1 cellular context compared by ENCODE assay signal in the genomic region with DNA sequence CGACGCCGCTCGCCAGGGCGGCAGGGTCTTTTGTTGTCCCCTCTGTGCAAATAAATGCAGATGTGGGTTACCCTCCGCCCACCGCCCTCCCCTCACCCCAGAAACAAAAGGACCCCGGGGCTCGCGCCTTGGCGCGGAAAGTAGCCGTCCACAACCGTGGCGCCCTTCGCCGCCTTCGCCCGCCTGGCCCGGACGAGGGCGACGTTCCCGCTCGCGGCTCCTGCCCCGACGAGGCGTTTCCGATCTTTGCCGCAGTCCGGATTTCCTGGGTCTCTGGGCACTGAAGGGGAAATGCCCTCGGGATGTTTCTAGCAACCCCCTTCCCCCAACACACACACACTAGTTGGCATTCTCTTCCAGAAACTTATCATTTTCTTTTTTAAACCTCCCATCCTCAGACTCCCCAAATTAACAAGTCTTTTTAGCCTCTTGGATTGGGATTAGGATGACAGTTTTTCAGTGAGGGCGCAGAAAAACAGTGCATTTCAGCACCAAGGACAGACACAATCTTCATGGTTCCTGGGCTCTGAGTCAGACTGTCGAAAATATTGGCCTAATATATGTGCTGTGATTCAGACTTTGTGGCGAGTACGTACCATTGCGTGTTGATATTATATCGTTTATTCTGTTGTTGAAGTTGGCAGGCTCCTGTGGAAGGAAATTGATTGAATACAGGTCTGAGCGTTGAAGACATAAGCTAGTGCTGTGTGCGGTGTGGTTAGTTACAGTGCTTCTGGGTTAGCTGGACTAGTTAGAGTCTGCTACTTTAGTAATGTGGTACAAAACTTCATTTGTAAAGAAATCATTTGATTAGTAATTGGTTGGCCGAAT.
TF ChIP-seq lines count a peak whose summit lies in the region.

No MANE protein-coding gene starts in this region.

TF ChIP-seq in HepG2, 621 proteins besides CTCF, POLR2A, EP300 and RAD21 (continued from another document and continues in another):
- TF ChIP-seq ZNF788 (CRISPR knock-in tag; IDR thresholded peaks at IDR 0.05; ENCODE audit: borderline replicate concordance) (no peak; the same call in 1 of the 2 replicates), KLF6 (CRISPR knock-in tag; IDR thresholded peaks at IDR 0.05) (0 out of 2 replicates have a peak, but pooled peaks have one; percentile 84), ZNF607 (CRISPR knock-in tag; IDR thresholded peaks at IDR 0.05; ENCODE audit: borderline replicate concordance) (0 out of 2 replicates have a peak, but pooled peaks have one; percentile 57), BORCS8-MEF2B (CRISPR knock-in tag; IDR thresholded peaks at IDR 0.05) (no peak; the same call in 1 of the 2 replicates), RXRA (CRISPR knock-in tag; IDR thresholded peaks at IDR 0.05) (0 out of 2 replicates have a peak, but pooled peaks have one; percentile 20), ZSCAN9 (CRISPR knock-in tag; IDR thresholded peaks at IDR 0.05; ENCODE audit: borderline replicate concordance) (peak; percentile 60; the same call in 1 of the 2 replicates), HDAC2 (CRISPR knock-in tag; IDR thresholded peaks at IDR 0.05) (peak; percentile 79), ZBTB20 (CRISPR knock-in tag; IDR thresholded peaks at IDR 0.05; ENCODE audit: borderline replicate concordance, low read depth) (peak; percentile 64; the same call in 1 of the 2 replicates), PHF21A (CRISPR knock-in tag; IDR thresholded peaks at IDR 0.05) (no peak), ZNF510 (CRISPR knock-in tag; IDR thresholded peaks at IDR 0.05; ENCODE audit: low read depth) (0 out of 2 replicates have a peak, but pooled peaks have one; percentile 41), NCOA1 (CRISPR knock-in tag; IDR thresholded peaks at IDR 0.05) (0 out of 2 replicates have a peak, but pooled peaks have one; percentile 4), MED1 (CRISPR knock-in tag; IDR thresholded peaks at IDR 0.05) (no peak), ETV5 (CRISPR knock-in tag; IDR thresholded peaks at IDR 0.05; ENCODE audit: borderline replicate concordance) (peak; percentile 10; the same call in 1 of the 2 replicates)
- TF ChIP-seq, protein P1, sequence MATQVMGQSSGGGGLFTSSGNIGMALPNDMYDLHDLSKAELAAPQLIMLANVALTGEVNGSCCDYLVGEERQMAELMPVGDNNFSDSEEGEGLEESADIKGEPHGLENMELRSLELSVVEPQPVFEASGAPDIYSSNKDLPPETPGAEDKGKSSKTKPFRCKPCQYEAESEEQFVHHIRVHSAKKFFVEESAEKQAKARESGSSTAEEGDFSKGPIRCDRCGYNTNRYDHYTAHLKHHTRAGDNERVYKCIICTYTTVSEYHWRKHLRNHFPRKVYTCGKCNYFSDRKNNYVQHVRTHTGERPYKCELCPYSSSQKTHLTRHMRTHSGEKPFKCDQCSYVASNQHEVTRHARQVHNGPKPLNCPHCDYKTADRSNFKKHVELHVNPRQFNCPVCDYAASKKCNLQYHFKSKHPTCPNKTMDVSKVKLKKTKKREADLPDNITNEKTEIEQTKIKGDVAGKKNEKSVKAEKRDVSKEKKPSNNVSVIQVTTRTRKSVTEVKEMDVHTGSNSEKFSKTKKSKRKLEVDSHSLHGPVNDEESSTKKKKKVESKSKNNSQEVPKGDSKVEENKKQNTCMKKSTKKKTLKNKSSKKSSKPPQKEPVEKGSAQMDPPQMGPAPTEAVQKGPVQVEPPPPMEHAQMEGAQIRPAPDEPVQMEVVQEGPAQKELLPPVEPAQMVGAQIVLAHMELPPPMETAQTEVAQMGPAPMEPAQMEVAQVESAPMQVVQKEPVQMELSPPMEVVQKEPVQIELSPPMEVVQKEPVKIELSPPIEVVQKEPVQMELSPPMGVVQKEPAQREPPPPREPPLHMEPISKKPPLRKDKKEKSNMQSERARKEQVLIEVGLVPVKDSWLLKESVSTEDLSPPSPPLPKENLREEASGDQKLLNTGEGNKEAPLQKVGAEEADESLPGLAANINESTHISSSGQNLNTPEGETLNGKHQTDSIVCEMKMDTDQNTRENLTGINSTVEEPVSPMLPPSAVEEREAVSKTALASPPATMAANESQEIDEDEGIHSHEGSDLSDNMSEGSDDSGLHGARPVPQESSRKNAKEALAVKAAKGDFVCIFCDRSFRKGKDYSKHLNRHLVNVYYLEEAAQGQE (IDR thresholded peaks at IDR 0.05; ENCODE audit: borderline replicate concordance in 1 of 2, low read depth in 1 of 2, low read length in 2 of 2) = peak; percentile 63 to 97
- TF ChIP-seq, protein P2, sequence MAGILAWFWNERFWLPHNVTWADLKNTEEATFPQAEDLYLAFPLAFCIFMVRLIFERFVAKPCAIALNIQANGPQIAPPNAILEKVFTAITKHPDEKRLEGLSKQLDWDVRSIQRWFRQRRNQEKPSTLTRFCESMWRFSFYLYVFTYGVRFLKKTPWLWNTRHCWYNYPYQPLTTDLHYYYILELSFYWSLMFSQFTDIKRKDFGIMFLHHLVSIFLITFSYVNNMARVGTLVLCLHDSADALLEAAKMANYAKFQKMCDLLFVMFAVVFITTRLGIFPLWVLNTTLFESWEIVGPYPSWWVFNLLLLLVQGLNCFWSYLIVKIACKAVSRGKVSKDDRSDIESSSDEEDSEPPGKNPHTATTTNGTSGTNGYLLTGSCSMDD (CRISPR knock-in tag; IDR thresholded peaks at IDR 0.05) = no peak
- TF ChIP-seq, protein P3, sequence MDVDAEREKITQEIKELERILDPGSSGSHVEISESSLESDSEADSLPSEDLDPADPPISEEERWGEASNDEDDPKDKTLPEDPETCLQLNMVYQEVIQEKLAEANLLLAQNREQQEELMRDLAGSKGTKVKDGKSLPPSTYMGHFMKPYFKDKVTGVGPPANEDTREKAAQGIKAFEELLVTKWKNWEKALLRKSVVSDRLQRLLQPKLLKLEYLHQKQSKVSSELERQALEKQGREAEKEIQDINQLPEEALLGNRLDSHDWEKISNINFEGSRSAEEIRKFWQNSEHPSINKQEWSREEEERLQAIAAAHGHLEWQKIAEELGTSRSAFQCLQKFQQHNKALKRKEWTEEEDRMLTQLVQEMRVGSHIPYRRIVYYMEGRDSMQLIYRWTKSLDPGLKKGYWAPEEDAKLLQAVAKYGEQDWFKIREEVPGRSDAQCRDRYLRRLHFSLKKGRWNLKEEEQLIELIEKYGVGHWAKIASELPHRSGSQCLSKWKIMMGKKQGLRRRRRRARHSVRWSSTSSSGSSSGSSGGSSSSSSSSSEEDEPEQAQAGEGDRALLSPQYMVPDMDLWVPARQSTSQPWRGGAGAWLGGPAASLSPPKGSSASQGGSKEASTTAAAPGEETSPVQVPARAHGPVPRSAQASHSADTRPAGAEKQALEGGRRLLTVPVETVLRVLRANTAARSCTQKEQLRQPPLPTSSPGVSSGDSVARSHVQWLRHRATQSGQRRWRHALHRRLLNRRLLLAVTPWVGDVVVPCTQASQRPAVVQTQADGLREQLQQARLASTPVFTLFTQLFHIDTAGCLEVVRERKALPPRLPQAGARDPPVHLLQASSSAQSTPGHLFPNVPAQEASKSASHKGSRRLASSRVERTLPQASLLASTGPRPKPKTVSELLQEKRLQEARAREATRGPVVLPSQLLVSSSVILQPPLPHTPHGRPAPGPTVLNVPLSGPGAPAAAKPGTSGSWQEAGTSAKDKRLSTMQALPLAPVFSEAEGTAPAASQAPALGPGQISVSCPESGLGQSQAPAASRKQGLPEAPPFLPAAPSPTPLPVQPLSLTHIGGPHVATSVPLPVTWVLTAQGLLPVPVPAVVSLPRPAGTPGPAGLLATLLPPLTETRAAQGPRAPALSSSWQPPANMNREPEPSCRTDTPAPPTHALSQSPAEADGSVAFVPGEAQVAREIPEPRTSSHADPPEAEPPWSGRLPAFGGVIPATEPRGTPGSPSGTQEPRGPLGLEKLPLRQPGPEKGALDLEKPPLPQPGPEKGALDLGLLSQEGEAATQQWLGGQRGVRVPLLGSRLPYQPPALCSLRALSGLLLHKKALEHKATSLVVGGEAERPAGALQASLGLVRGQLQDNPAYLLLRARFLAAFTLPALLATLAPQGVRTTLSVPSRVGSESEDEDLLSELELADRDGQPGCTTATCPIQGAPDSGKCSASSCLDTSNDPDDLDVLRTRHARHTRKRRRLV (CRISPR knock-in tag; IDR thresholded peaks at IDR 0.05) = peak; percentile 73; the same call in 1 of the 2 replicates
- TF ChIP-seq, protein P4, sequence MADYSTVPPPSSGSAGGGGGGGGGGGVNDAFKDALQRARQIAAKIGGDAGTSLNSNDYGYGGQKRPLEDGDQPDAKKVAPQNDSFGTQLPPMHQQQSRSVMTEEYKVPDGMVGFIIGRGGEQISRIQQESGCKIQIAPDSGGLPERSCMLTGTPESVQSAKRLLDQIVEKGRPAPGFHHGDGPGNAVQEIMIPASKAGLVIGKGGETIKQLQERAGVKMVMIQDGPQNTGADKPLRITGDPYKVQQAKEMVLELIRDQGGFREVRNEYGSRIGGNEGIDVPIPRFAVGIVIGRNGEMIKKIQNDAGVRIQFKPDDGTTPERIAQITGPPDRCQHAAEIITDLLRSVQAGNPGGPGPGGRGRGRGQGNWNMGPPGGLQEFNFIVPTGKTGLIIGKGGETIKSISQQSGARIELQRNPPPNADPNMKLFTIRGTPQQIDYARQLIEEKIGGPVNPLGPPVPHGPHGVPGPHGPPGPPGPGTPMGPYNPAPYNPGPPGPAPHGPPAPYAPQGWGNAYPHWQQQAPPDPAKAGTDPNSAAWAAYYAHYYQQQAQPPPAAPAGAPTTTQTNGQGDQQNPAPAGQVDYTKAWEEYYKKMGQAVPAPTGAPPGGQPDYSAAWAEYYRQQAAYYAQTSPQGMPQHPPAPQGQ (CRISPR knock-in tag; IDR thresholded peaks at IDR 0.05; ENCODE audit: borderline replicate concordance) = no peak
- TF ChIP-seq, protein P5, sequence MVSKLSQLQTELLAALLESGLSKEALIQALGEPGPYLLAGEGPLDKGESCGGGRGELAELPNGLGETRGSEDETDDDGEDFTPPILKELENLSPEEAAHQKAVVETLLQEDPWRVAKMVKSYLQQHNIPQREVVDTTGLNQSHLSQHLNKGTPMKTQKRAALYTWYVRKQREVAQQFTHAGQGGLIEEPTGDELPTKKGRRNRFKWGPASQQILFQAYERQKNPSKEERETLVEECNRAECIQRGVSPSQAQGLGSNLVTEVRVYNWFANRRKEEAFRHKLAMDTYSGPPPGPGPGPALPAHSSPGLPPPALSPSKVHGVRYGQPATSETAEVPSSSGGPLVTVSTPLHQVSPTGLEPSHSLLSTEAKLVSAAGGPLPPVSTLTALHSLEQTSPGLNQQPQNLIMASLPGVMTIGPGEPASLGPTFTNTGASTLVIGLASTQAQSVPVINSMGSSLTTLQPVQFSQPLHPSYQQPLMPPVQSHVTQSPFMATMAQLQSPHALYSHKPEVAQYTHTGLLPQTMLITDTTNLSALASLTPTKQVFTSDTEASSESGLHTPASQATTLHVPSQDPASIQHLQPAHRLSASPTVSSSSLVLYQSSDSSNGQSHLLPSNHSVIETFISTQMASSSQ (IDR thresholded peaks at IDR 0.05; ENCODE audit: low read depth) = no peak
- TF ChIP-seq, protein P5 (CRISPR knock-in tag; IDR thresholded peaks at IDR 0.05; ENCODE audit: borderline replicate concordance) = 0 out of 2 replicates have a peak, but pooled peaks have one; percentile 25
- TF ChIP-seq, protein P6, sequence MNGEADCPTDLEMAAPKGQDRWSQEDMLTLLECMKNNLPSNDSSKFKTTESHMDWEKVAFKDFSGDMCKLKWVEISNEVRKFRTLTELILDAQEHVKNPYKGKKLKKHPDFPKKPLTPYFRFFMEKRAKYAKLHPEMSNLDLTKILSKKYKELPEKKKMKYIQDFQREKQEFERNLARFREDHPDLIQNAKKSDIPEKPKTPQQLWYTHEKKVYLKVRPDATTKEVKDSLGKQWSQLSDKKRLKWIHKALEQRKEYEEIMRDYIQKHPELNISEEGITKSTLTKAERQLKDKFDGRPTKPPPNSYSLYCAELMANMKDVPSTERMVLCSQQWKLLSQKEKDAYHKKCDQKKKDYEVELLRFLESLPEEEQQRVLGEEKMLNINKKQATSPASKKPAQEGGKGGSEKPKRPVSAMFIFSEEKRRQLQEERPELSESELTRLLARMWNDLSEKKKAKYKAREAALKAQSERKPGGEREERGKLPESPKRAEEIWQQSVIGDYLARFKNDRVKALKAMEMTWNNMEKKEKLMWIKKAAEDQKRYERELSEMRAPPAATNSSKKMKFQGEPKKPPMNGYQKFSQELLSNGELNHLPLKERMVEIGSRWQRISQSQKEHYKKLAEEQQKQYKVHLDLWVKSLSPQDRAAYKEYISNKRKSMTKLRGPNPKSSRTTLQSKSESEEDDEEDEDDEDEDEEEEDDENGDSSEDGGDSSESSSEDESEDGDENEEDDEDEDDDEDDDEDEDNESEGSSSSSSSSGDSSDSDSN (CRISPR knock-in tag; IDR thresholded peaks at IDR 0.05) = peak; percentile 92
